ENCODE assay signal across 1 cellular context in the genomic region with DNA sequence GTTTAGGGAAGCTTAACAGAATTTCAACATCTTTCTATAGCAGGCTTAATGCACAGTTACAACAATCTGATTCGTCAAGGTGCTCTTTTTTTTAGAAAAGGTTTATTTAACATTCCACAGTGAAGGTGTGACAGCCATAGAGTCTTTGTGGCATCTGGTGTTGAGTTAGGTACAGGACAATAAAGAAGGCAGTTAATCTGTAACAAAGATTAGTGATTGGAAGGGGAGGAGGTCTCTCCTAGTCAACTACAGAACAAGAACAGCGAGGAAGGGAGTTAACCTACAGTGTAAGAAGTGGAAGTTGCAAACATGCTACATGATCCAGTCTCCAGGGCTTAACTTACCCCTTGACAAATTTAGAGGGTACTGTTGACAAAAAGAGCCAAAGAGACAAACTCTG.
TF ChIP-seq lines count a peak whose summit lies in the region.

No MANE protein-coding gene starts in this region.

TF ChIP-seq in K562, 482 proteins besides CTCF, POLR2A, EP300 and RAD21:
- TF ChIP-seq, protein P1, sequence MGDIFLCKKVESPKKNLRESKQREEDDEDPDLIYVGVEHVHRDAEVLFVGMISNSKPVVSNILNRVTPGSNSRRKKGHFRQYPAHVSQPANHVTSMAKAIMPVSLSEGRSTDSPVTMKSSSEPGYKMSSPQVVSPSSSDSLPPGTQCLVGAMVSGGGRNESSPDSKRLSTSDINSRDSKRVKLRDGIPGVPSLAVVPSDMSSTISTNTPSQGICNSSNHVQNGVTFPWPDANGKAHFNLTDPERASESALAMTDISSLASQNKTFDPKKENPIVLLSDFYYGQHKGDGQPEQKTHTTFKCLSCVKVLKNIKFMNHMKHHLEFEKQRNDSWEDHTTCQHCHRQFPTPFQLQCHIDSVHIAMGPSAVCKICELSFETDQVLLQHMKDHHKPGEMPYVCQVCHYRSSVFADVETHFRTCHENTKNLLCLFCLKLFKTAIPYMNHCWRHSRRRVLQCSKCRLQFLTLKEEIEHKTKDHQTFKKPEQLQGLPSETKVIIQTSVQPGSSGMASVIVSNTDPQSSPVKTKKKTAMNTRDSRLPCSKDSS (IDR thresholded peaks at IDR 0.05; ENCODE audit: low read depth, partially characterized antibody), result no peak
- TF ChIP-seq, protein P2, sequence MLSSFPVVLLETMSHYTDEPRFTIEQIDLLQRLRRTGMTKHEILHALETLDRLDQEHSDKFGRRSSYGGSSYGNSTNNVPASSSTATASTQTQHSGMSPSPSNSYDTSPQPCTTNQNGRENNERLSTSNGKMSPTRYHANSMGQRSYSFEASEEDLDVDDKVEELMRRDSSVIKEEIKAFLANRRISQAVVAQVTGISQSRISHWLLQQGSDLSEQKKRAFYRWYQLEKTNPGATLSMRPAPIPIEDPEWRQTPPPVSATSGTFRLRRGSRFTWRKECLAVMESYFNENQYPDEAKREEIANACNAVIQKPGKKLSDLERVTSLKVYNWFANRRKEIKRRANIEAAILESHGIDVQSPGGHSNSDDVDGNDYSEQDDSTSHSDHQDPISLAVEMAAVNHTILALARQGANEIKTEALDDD (IDR thresholded peaks at IDR 0.05), result peak; percentile 66
